ENCODE assay signal across 8 cellular contexts in genomic region chr11:125626381-125626950, GRCh38. TPM values are rescaled to one million over a fixed set of nuclear protein-coding genes. Genes with fewer than 3 reads are reported as not detected.
DNase-seq lines count a peak whose midpoint lies in the region; ATAC-seq, FAIRE-seq and TF ChIP-seq lines count a peak whose summit lies in the region.

No MANE protein-coding gene starts in this region.

- intact Hi-C loops in naive thymus-derived CD4-positive, alpha-beta T cell (cut with micrococcal nuclease): loop anchor here (1.0 to 2.0 kb wide), 5 partner anchors 53 to 584 kb away; partner anchors contain the start of genes FAM118B (in 1 of the 2), HYLS1 (in 1 of the 2) and RPUSD4 (in 1 of the 2)

- peak overlapping the region; percentile 96 for H3K27ac ChIP-seq in naive thymus-derived CD4-positive, alpha-beta T cell (ENCODE audit: low read depth, low read length)

- H3K4me1 ChIP-seq in naive thymus-derived CD4-positive, alpha-beta T cell (ENCODE audit: control insufficient read depth in 2 of 2, insufficient read depth in 2 of 2, low read length in 2 of 2): peaks cover 0 to 5% of the 10 kb centered on the region in 2 donors

- H3K9me3 Mint-ChIP-seq in T-helper 1 cell treated with Interleukin-12 subunit alpha and Interleukin-12 subunit beta and Interleukin-4 antibody, amounts not matched to agents 30 μg/mL and 1 μg/mL, for 36 hours: no peaks in the 10 kb centered on the region
- no peaks in the 10 kb centered on the region for H3K9me3 Mint-ChIP-seq in endothelial cell (ENCODE audit: unreplicated experiment)
- H3K9me3 Mint-ChIP-seq in naive thymus-derived CD4-positive, alpha-beta T cell: no peaks in the 10 kb centered on the region

- FAIRE-seq in D721Med (lab: Jason Lieb, UNC): no peak

- peak overlapping the region; percentile 98 for H3K27ac Mint-ChIP-seq in T-helper 1 cell treated with Interleukin-12 subunit alpha and Interleukin-12 subunit beta and Interleukin-4 antibody, amounts not matched to agents 30 μg/mL and 1 μg/mL, for 36 hours
- peak overlapping the region; percentile 92 for H3K27ac Mint-ChIP-seq in endothelial cell (ENCODE audit: unreplicated experiment)
- H3K27ac Mint-ChIP-seq in naive thymus-derived CD4-positive, alpha-beta T cell: peak overlapping the region; percentile 64 to 98 (median 90)

- no peaks in the 10 kb centered on the region for H3K27me3 ChIP-seq in naive thymus-derived CD4-positive, alpha-beta T cell (ENCODE audit: control insufficient read depth in 2 of 2, insufficient read depth in 2 of 2, low read length in 2 of 2)

- H3K9me3 ChIP-seq in naive thymus-derived CD4-positive, alpha-beta T cell (ENCODE audit: control insufficient read depth in 2 of 3, low read length in 3 of 3): no peaks in the 10 kb centered on the region

- H3K36me3 Mint-ChIP-seq in T-helper 1 cell treated with Interleukin-12 subunit alpha and Interleukin-12 subunit beta and Interleukin-4 antibody, amounts not matched to agents 30 μg/mL and 1 μg/mL, for 36 hours (ENCODE audit: low read depth): peaks cover 29% of the 10 kb centered on the region
- H3K36me3 Mint-ChIP-seq in endothelial cell (ENCODE audit: low read depth, unreplicated experiment): no peaks in the 10 kb centered on the region
- H3K36me3 Mint-ChIP-seq in naive thymus-derived CD4-positive, alpha-beta T cell: peaks cover 0 to 7% (median 1%) of the 10 kb centered on the region in 5 donors

- CTCF ChIA-PET in naive thymus-derived CD4-positive, alpha-beta T cell (lab: Charles Lee): interaction anchor here (0.8 kb wide), 1 partner anchor 8 kb away, joined by 3 read pairs; no protein-coding TSS in a partner anchor

- no peaks in the 10 kb centered on the region for H3K27me3 Mint-ChIP-seq in T-helper 1 cell treated with Interleukin-12 subunit alpha and Interleukin-12 subunit beta and Interleukin-4 antibody, amounts not matched to agents 30 μg/mL and 1 μg/mL, for 36 hours (ENCODE audit: low read depth)
- no peaks in the 10 kb centered on the region for H3K27me3 Mint-ChIP-seq in endothelial cell (ENCODE audit: unreplicated experiment)
- no peaks in the 10 kb centered on the region for H3K27me3 Mint-ChIP-seq in naive thymus-derived CD4-positive, alpha-beta T cell

- TF ChIP-seq CTCF in D721Med (IDR thresholded peaks at IDR 0.05; ENCODE audit: insufficient read depth, missing control alignments) (peak; percentile 41), endothelial cell (IDR thresholded peaks at IDR 0.05; ENCODE audit: unreplicated experiment) (no peak)

- peak; percentile 34 for ATAC-seq in GM19372 (IDR thresholded peaks at IDR 0.05; ENCODE audit: low read depth, unreplicated experiment)
- ATAC-seq in HG03442 (IDR thresholded peaks at IDR 0.05; ENCODE audit: unreplicated experiment): peak; percentile 24
- peak; percentile 32 for ATAC-seq in naive thymus-derived CD4-positive, alpha-beta T cell

- H3K4me3 ChIP-seq in naive thymus-derived CD4-positive, alpha-beta T cell (ENCODE audit: low read length): peak overlapping the region; percentile 91

- H3K4me3 Mint-ChIP-seq in T-helper 1 cell treated with Interleukin-12 subunit alpha and Interleukin-12 subunit beta and Interleukin-4 antibody, amounts not matched to agents 30 μg/mL and 1 μg/mL, for 36 hours: peak overlapping the region; percentile 98
- H3K4me3 Mint-ChIP-seq in endothelial cell (ENCODE audit: unreplicated experiment): peak overlapping the region; percentile 94
- peak overlapping the region; percentile 82 to 99 (median 98) for H3K4me3 Mint-ChIP-seq in naive thymus-derived CD4-positive, alpha-beta T cell

- peaks cover 36% of the 10 kb centered on the region for H3K4me1 Mint-ChIP-seq in T-helper 1 cell treated with Interleukin-12 subunit alpha and Interleukin-12 subunit beta and Interleukin-4 antibody, amounts not matched to agents 30 μg/mL and 1 μg/mL, for 36 hours (ENCODE audit: low read depth)
- peaks cover 25% of the 10 kb centered on the region for H3K4me1 Mint-ChIP-seq in endothelial cell (ENCODE audit: unreplicated experiment)
- H3K4me1 Mint-ChIP-seq in naive thymus-derived CD4-positive, alpha-beta T cell: peaks cover 13 to 52% (median 15%) of the 10 kb centered on the region in 7 donors

- H3K36me3 ChIP-seq in naive thymus-derived CD4-positive, alpha-beta T cell (ENCODE audit: control insufficient read depth in 2 of 3, insufficient read depth in 3 of 3, low read length in 3 of 3): peaks cover 0 to 12% (median under 1%) of the 10 kb centered on the region in 3 experiments

- POLR2A ChIA-PET in naive thymus-derived CD4-positive, alpha-beta T cell (lab: Charles Lee): interaction anchor here (0.6 to 5.5 kb wide), 5 partner anchors 34 to 281 kb away, joined by 3 to 46 read pairs (median 4); partner anchors contain the start of genes EI24 and STT3A

- DNase-seq in D721Med (ENCODE audit: insufficient read length, low spot score) (no peak), endothelial cell (ENCODE audit: low spot score) (no peak), EL (no peak), NCI-H226 (no peak)
- DNase-seq in naive thymus-derived CD4-positive, alpha-beta T cell: peak in 7 of 9 donors; percentile 10 to 46 (median 32)

RNA-seq across cellular contexts. Expression of gene CHEK1, which starts 1.5 kb away (rescaled TPM):
- total RNA-seq in endothelial cell (ENCODE audit: unreplicated experiment): 57.0 TPM
- total RNA-seq in naive thymus-derived CD4-positive, alpha-beta T cell: 10 to 100 TPM in 1 of 5 experiments, 1 to 10 TPM in 4; 2.2 to 62.6 (median 7.5) TPM
- polyA plus RNA-seq in naive thymus-derived CD4-positive, alpha-beta T cell: 1 to 10 TPM; 1.2 to 1.7 TPM

RNA-seq across cellular contexts. Expression of gene STT3A, which starts 33.8 kb away (rescaled TPM):
- 202 TPM for total RNA-seq in endothelial cell (ENCODE audit: unreplicated experiment)
- 100 to 1,000 TPM in 1 of 5 experiments, 10 to 100 TPM in 4; 39.6 to 153 (median 84.5) TPM for total RNA-seq in naive thymus-derived CD4-positive, alpha-beta T cell
- 10 to 100 TPM; 27.3 to 60.6 TPM for polyA plus RNA-seq in naive thymus-derived CD4-positive, alpha-beta T cell

RNA-seq across cellular contexts. Expression of gene ACRV1, which starts 54.2 kb away (rescaled TPM):
- total RNA-seq in endothelial cell (ENCODE audit: unreplicated experiment): not detected
- total RNA-seq in naive thymus-derived CD4-positive, alpha-beta T cell: not detected
- not detected for polyA plus RNA-seq in naive thymus-derived CD4-positive, alpha-beta T cell

RNA-seq across cellular contexts. Expression of gene EI24, which starts 57.2 kb away (rescaled TPM):
- 134 TPM for total RNA-seq in endothelial cell (ENCODE audit: unreplicated experiment)
- 10 to 100 TPM; 21.3 to 42.7 (median 35.7) TPM for total RNA-seq in naive thymus-derived CD4-positive, alpha-beta T cell
- polyA plus RNA-seq in naive thymus-derived CD4-positive, alpha-beta T cell: 100 to 1,000 TPM in 1 of 2 donors, 10 to 100 TPM in 1; 79.4 to 102 TPM

Comparison
In these comparisons a context has a peak if more than half of its experiments do, and no peak if none do; other contexts are left out.
1. DNase-seq: peak in naive thymus-derived CD4-positive, alpha-beta T cell (7 of 9); none in D721Med (single experiment), endothelial cell (single experiment), EL (single experiment) and NCI-H226 (single experiment).
2. Peak in every context shown above with its lines, with median percentiles within 50 percentile points of each other: ATAC-seq, H3K27ac Mint-ChIP-seq and H3K4me3 Mint-ChIP-seq.